ENCODE assay signal across 16 cellular contexts in genomic region chr3:66093981-66094380, GRCh38. TPM values are rescaled to one million over a fixed set of nuclear protein-coding genes. Genes with fewer than 3 reads are reported as not detected.
DNase-seq lines count a peak whose midpoint lies in the region; ATAC-seq and TF ChIP-seq lines count a peak whose summit lies in the region.
"Had no signal": no experiment of that assay in that cellular context is flagged by ENCODE, and none has a peak within 500 bp of the region (broad histone marks: within the 10 kb centered on the region; RNA-seq: fewer than 3 reads in every experiment).

No MANE protein-coding gene starts in this region.

- TF ChIP-seq CTCF in GM13977 (IDR thresholded peaks at IDR 0.05; ENCODE audit: extremely low read depth, insufficient read depth, missing control alignments): no peak

- no peaks in the 10 kb centered on the region for H3K9me3 Mint-ChIP-seq in activated T-helper 1 cell treated with anti-CD3 and anti-CD28 coated beads, Interleukin-12 subunit alpha, Interleukin-12 subunit beta, Interleukin-2, Interleukin-4 antibody, amounts not matched to agents 30 ng/mL and 10 ng/mL and 1 ng/mL, durations not matched to agents 14 hours and 24 hours and 36 hours

- H3K27me3 Mint-ChIP-seq in activated T-helper 1 cell treated with anti-CD3 and anti-CD28 coated beads, Interleukin-12 subunit alpha, Interleukin-12 subunit beta, Interleukin-2, Interleukin-4 antibody, amounts not matched to agents 30 ng/mL and 10 ng/mL and 1 ng/mL, durations not matched to agents 14 hours and 24 hours and 36 hours (ENCODE audit: insufficient read depth): no peaks in the 10 kb centered on the region

- H3K4me1 Mint-ChIP-seq in activated T-helper 1 cell treated with anti-CD3 and anti-CD28 coated beads, Interleukin-12 subunit alpha, Interleukin-12 subunit beta, Interleukin-2, Interleukin-4 antibody, amounts not matched to agents 30 ng/mL and 10 ng/mL and 1 ng/mL, durations not matched to agents 14 hours and 24 hours and 36 hours (ENCODE audit: low read depth): no peaks in the 10 kb centered on the region

- no peak overlapping the region for H3K4me3 Mint-ChIP-seq in activated T-helper 1 cell treated with anti-CD3 and anti-CD28 coated beads, Interleukin-12 subunit alpha, Interleukin-12 subunit beta, Interleukin-2, Interleukin-4 antibody, amounts not matched to agents 30 ng/mL and 10 ng/mL and 1 ng/mL, durations not matched to agents 14 hours and 24 hours and 36 hours
- H3K4me3 Mint-ChIP-seq: HFFc6 had no signal

- ATAC-seq in GM18519 (IDR thresholded peaks at IDR 0.05; ENCODE audit: low FRiP score, unreplicated experiment) (peak; percentile 74), GM21360 (IDR thresholded peaks at IDR 0.05; ENCODE audit: unreplicated experiment) (peak; percentile 84), HG02623 (IDR thresholded peaks at IDR 0.05; ENCODE audit: unreplicated experiment) (peak; percentile 66), HG02885 (IDR thresholded peaks at IDR 0.05; ENCODE audit: poor library complexity, unreplicated experiment) (peak; percentile 73)
- ATAC-seq: K562 had no signal

- in situ Hi-C loops in GM13977 (cut with MboI; ENCODE audit: low pct_unique_long_range_greater_than_20kb, low sequenced_read_pairs, unreplicated experiment): no loop called here

- no peaks in the 10 kb centered on the region for H3K36me3 Mint-ChIP-seq in activated T-helper 1 cell treated with anti-CD3 and anti-CD28 coated beads, Interleukin-12 subunit alpha, Interleukin-12 subunit beta, Interleukin-2, Interleukin-4 antibody, amounts not matched to agents 30 ng/mL and 10 ng/mL and 1 ng/mL, durations not matched to agents 14 hours and 24 hours and 36 hours (ENCODE audit: low read depth)

- H3K27ac Mint-ChIP-seq in activated T-helper 1 cell treated with anti-CD3 and anti-CD28 coated beads, Interleukin-12 subunit alpha, Interleukin-12 subunit beta, Interleukin-2, Interleukin-4 antibody, amounts not matched to agents 30 ng/mL and 10 ng/mL and 1 ng/mL, durations not matched to agents 14 hours and 24 hours and 36 hours: no peak overlapping the region
- H3K27ac Mint-ChIP-seq: HFFc6 had no signal

- DNase-seq in activated T-helper 1 cell treated with anti-CD3 and anti-CD28 coated beads, Interleukin-12 subunit alpha, Interleukin-12 subunit beta, Interleukin-2, Interleukin-4 antibody, amounts not matched to agents 30 ng/mL and 10 ng/mL and 1 ng/mL, durations not matched to agents 14 hours and 24 hours and 36 hours (ENCODE audit: low spot score): no peak
- DNase-seq in medulla oblongata (ENCODE audit: extremely low spot score) (no peak), NCI-H1092 treated with DMSO at 0.1 percent for 48 hours (lab: John Stamatoyannopoulos, UW) (no peak), GM13977 (ENCODE audit: low spot score) (no peak)
- DNase-seq: 8988T, AML-193, DMS53, GF-D8, HCEC 1CT, HFFc6, Karpas-422 had no signal

- intact Hi-C loops in activated T-helper 1 cell treated with anti-CD3 and anti-CD28 coated beads, Interleukin-12 subunit alpha, Interleukin-12 subunit beta, Interleukin-2, Interleukin-4 antibody, amounts not matched to agents 30 ng/mL and 10 ng/mL and 1 ng/mL, durations not matched to agents 14 hours and 24 hours and 36 hours (cut with micrococcal nuclease): no loop called here

RNA-seq across cellular contexts. Expression of gene MAGI1, which starts 55.3 kb away (rescaled TPM):
- 0.69 and 0.75 TPM in 2 replicates for total RNA-seq in activated T-helper 1 cell treated with anti-CD3 and anti-CD28 coated beads, Interleukin-12 subunit alpha, Interleukin-12 subunit beta, Interleukin-2, Interleukin-4 antibody, amounts not matched to agents 30 ng/mL and 10 ng/mL and 1 ng/mL, durations not matched to agents 14 hours and 24 hours and 36 hours
